14 cellular contexts compared by ENCODE assay signal in the genomic region with DNA sequence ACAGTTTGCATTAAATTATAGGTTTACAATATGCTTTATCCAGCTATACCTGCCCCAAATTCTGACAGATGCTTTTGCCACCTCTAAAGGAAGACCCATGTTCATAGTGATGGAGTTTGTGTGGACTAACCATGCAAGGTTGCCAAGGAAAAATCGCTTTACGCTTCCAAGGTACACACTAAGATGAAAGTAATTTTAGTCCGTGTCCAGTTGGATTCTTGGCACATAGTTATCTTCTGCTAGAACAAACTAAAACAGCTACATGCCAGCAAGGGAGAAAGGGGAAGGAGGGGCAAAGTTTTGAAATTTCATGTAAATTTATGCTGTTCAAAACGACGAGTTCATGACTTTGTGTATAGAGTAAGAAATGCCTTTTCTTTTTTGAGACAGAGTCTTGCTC.
"Had no signal": no experiment of that assay in that cellular context is flagged by ENCODE, and none has a peak within 500 bp of the region (broad histone marks: within the 10 kb centered on the region; RNA-seq: fewer than 3 reads in every experiment).

No MANE protein-coding gene starts in this region.

- ATAC-seq: activated CD8-positive, alpha-beta memory T cell treated with anti-CD3 and anti-CD28 coated beads, Interleukin-2, amount 10 ng/mL, durations not matched to agents 7 days and 5 days; body of pancreas; natural killer cell; stimulated activated naive CD8-positive, alpha-beta T cell treated with anti-CD3 and anti-CD28 coated beads, Interleukin-15, Interleukin-2, amounts not matched to agents 100 U/mL and 50 U/mL, for 24 hours had no signal

- DNase-seq: activated B cell treated with CpG ODN at 0.5 μM for 24 hours; activated CD4-positive, alpha-beta memory T cell treated with anti-CD3 and anti-CD28 coated beads for 36 hours; activated CD4-positive, alpha-beta T cell treated with anti-CD3 and anti-CD28 coated beads for 4 hours; activated CD8-positive, alpha-beta memory T cell treated with anti-CD3 and anti-CD28 coated beads, Interleukin-2, amount 10 ng/mL, durations not matched to agents 7 days and 5 days; body of pancreas; caudate nucleus; cortex of kidney; kidney glomerular epithelial cell; lower lobe of right lung; natural killer cell; stimulated activated naive CD8-positive, alpha-beta T cell treated with anti-CD3 and anti-CD28 coated beads, Interleukin-15, Interleukin-2, amounts not matched to agents 100 U/mL and 50 U/mL, for 24 hours; T-helper 1 cell; T-helper 9 cell; upper lobe of left lung had no signal

- H3K27ac ChIP-seq: body of pancreas, lower lobe of right lung, upper lobe of left lung had no signal

- H3K36me3 ChIP-seq: lower lobe of right lung, upper lobe of left lung had no signal

- H3K4me3 ChIP-seq: body of pancreas, lower lobe of right lung, upper lobe of left lung had no signal

- H3K27me3 ChIP-seq: body of pancreas, upper lobe of left lung had no signal

- H3K4me1 ChIP-seq: lower lobe of right lung, upper lobe of left lung had no signal

- H3K9me3 ChIP-seq: body of pancreas, lower lobe of right lung, upper lobe of left lung had no signal
